16 cellular contexts compared by ENCODE assay signal in the genomic region with DNA sequence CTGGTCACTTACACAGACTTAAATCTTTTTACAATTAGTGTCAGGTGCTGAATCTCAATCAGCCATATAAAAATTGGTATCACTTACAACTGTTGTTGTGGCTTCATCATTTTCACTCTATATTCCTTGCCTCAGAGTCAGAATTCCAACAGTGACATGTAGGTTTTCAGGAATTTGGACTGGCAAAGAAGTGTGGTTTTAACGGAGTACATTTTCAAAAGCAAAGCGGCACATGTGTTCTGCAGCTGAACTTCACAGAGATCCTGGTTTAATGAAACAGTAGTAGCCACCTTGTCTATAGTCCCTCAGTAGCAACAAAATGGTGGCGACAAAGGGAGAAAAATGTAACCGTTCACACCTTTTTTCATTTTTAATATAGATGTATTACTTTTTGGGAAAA.
"Had no signal": no experiment of that assay in that cellular context is flagged by ENCODE, and none has a peak within 500 bp of the region (broad histone marks: within the 10 kb centered on the region; RNA-seq: fewer than 3 reads in every experiment).

No MANE protein-coding gene starts in this region.

- H3K9me3 ChIP-seq: gastroesophageal sphincter, pancreas, sigmoid colon, thyroid gland had no signal

- H3K36me3 ChIP-seq: gastroesophageal sphincter, neural progenitor cell, pancreas, sigmoid colon, thyroid gland had no signal

- DNase-seq: activated CD4-positive, alpha-beta T cell treated with anti-CD3 and anti-CD28 coated beads, Interleukin-2, amount 50 U/mL, for 48 hours; activated CD4-positive, CD25-positive, alpha-beta regulatory T cell treated with anti-CD3 and anti-CD28 coated beads, Interleukin-2, amount 50 U/mL, for 72 hours; activated naive CD4-positive, alpha-beta T cell treated with anti-CD3 and anti-CD28 coated beads for 36 hours; cerebellar nuclear complex; effector memory CD4-positive, alpha-beta T cell; islet precursor cell; midbrain; naive B cell; pancreas; sigmoid colon; T-helper 1 cell; thyroid gland had no signal

- H3K9ac ChIP-seq: neural progenitor cell had no signal

- H2AFZ ChIP-seq: neural progenitor cell had no signal

- H3K27me3 ChIP-seq: gastroesophageal sphincter, neural progenitor cell, pancreas, sigmoid colon, thyroid gland had no signal

- H3K4me3 ChIP-seq: gastroesophageal sphincter, neural progenitor cell, pancreas, sigmoid colon, thyroid gland had no signal

- H3K4me2 ChIP-seq: neural progenitor cell had no signal

- ATAC-seq: activated T-helper 17 cell treated with anti-CD3 and anti-CD28 coated beads, Interleukin-2, amount 50 U/mL, for 72 hours; gastroesophageal sphincter; pancreas; stimulated activated effector memory CD8-positive, alpha-beta T cell treated with anti-CD3 and anti-CD28 coated beads, Interleukin-12 subunit alpha, Interleukin-12 subunit beta, amount 100 ng/mL, for 72 hours had no signal

- H3K27ac ChIP-seq: gastroesophageal sphincter, neural progenitor cell, pancreas, sigmoid colon, thyroid gland had no signal

- H3K4me1 ChIP-seq: gastroesophageal sphincter, pancreas, sigmoid colon, thyroid gland had no signal
